ENCODE assay signal across 8 cellular contexts in the genomic region with DNA sequence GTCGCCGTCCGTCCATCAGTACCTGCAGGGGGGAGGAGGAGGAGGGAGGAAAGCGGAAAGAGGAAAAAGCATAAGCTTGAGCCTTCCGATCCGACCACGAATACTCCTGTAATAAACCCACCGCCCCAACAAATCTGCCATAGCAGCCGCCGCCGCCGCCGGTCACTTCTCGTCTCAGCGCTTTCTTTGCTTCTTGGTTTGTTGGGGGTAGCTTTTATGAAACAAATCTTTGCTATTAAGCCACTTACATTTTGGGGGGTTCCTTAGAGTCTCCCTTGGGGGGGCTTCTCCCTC. TPM values are rescaled to one million over a fixed set of nuclear protein-coding genes. Genes with fewer than 3 reads are reported as not detected.
DNase-seq lines count a peak whose midpoint lies in the region; ATAC-seq and TF ChIP-seq lines count a peak whose summit lies in the region.

No MANE protein-coding gene starts in this region.

- H3K23me2 ChIP-seq in H9 (ENCODE audit: insufficient read length, low read depth, low read length, poor library complexity, severe bottlenecking) = peaks cover 23% of the 10 kb centered on the region

- H4K5ac ChIP-seq in H9 (ENCODE audit: insufficient read length, low read depth, low read length) = no peak overlapping the region

- H3K4me3 ChIP-seq in AG04450 (ENCODE audit: low read depth, low read length) (peak overlapping the region; percentile 65), mesenchymal stem cell (ENCODE audit: insufficient read depth in 1 of 2, low read depth in 1 of 2, low read length in 2 of 2) (peak overlapping the region; percentile 69 to 84)

- H3K79me2 ChIP-seq in H9 (ENCODE audit: insufficient read depth, low read length) = no peaks in the 10 kb centered on the region

- H3K27ac ChIP-seq in AG04450 (ENCODE audit: low read depth, low read length) (no peak overlapping the region), H9 (ENCODE audit: insufficient read length, low read depth, low read length) (no peak overlapping the region), mesenchymal stem cell (ENCODE audit: low read length, poor library complexity, severe bottlenecking) (peak overlapping the region; percentile 35)

- H3K14ac ChIP-seq in H9 (ENCODE audit: insufficient read depth, low read length) (no peak overlapping the region), mesenchymal stem cell (ENCODE audit: low read length in 2 of 2) (peak overlapping the region in 1 of 2 experiments; percentile 41)

- DNase-seq in AG04450 (ENCODE audit: low read depth, low spot score) = no peak
- no peak for DNase-seq in H9
- DNase-seq in activated naive CD8-positive, alpha-beta T cell treated with anti-CD3 and anti-CD28 coated beads, Interleukin-2, amount 10 ng/mL, durations not matched to agents 7 days and 5 days = no peak
- DNase-seq in mesenchymal stem cell = no peak
- DNase-seq in stimulated activated CD4-positive, alpha-beta T cell treated with anti-CD3 and anti-CD28 coated beads, Interleukin-4, amount 100 ng/mL, for 1 hour = no peak
- DNase-seq in SIG-M5 treated with dmso at 0.1 percent for 504 hours (lab: John Stamatoyannopoulos, UW; ENCODE audit: unreplicated experiment) = no peak

- H3K23ac ChIP-seq in H9 (ENCODE audit: insufficient read length, low read depth, low read length) = no peak overlapping the region
- no peak overlapping the region for H3K23ac ChIP-seq in mesenchymal stem cell (ENCODE audit: low read length in 2 of 2)

- peaks cover 28 to 31% of the 10 kb centered on the region in 2 experiments for H3K4me1 Mint-ChIP-seq in H9
- H3K4me1 Mint-ChIP-seq in activated naive CD8-positive, alpha-beta T cell treated with anti-CD3 and anti-CD28 coated beads, Interleukin-2, amount 10 ng/mL, durations not matched to agents 7 days and 5 days = peaks cover 14% of the 10 kb centered on the region

- TF ChIP-seq CTCF in AG04450 (IDR thresholded peaks at IDR 0.05; ENCODE audit: low read depth, low read length) (no peak), H9 (conservative IDR thresholded peaks at IDR 0.05) (no peak)

- H2AK5ac ChIP-seq in H9 (ENCODE audit: insufficient read length, low read length) = no peak overlapping the region
- no peak overlapping the region for H2AK5ac ChIP-seq in mesenchymal stem cell (ENCODE audit: low read length, severe bottlenecking)

- H2BK12ac ChIP-seq in H9 (ENCODE audit: insufficient read length, low read depth, low read length) (no peak overlapping the region), mesenchymal stem cell (ENCODE audit: low read length in 2 of 2) (no peak overlapping the region)

- H2AFZ ChIP-seq in H9 (ENCODE audit: low read length) (no peak overlapping the region), mesenchymal stem cell (ENCODE audit: low read depth, low read length) (peak overlapping the region; percentile 88)

- peaks cover 79% of the 10 kb centered on the region for H3K27me3 Mint-ChIP-seq in H9 (ENCODE audit: low read depth)
- peaks cover 50% of the 10 kb centered on the region for H3K27me3 Mint-ChIP-seq in activated naive CD8-positive, alpha-beta T cell treated with anti-CD3 and anti-CD28 coated beads, Interleukin-2, amount 10 ng/mL, durations not matched to agents 7 days and 5 days

- H3K4ac ChIP-seq in H9 (ENCODE audit: low read depth, low read length) (no peak overlapping the region), mesenchymal stem cell (ENCODE audit: low read depth in 1 of 2, low read length in 2 of 2) (peak overlapping the region in 1 of 2 experiments; percentile 58)

- H3K18ac ChIP-seq in H9 (ENCODE audit: insufficient read length, low read depth, low read length) = no peak overlapping the region
- H3K18ac ChIP-seq in mesenchymal stem cell (ENCODE audit: low read depth in 1 of 2, low read length in 2 of 2) = no peak overlapping the region

- H4K20me1 ChIP-seq in H9 (ENCODE audit: control insufficient read depth, insufficient read depth, insufficient read length) = no peaks in the 10 kb centered on the region

- H3K4me1 ChIP-seq in H9 (ENCODE audit: insufficient read depth, low read length) = peaks cover 5% of the 10 kb centered on the region; the same call in 1 of the 2 replicates
- H3K4me1 ChIP-seq in mesenchymal stem cell (ENCODE audit: control insufficient read depth, insufficient read depth, low read depth, low read length) = peaks cover 3% of the 10 kb centered on the region

- no peak overlapping the region for H2BK20ac ChIP-seq in H9 (ENCODE audit: low read depth, low read length, poor library complexity, severe bottlenecking)

- peak overlapping the region; percentile 89 to 96 for H3K4me3 Mint-ChIP-seq in H9
- H3K4me3 Mint-ChIP-seq in activated naive CD8-positive, alpha-beta T cell treated with anti-CD3 and anti-CD28 coated beads, Interleukin-2, amount 10 ng/mL, durations not matched to agents 7 days and 5 days = peak overlapping the region; percentile 80

- CTCF ChIA-PET in AG04450 (lab: Charles Lee) = interaction anchor here (0.6 to 0.9 kb wide), 3 partner anchors 17 to 1699 kb away, joined by 4 to 7 read pairs (median 4); no protein-coding TSS in a partner anchor

- H2BK15ac ChIP-seq in H9 (ENCODE audit: low read depth, low read length) = no peak overlapping the region
- no peak overlapping the region for H2BK15ac ChIP-seq in mesenchymal stem cell (ENCODE audit: low read depth, poor library complexity, severe bottlenecking)

- H2BK120ac ChIP-seq in H9 (ENCODE audit: low read depth, low read length, poor library complexity, severe bottlenecking) (no peak overlapping the region), mesenchymal stem cell (ENCODE audit: low read depth, low read length) (peak overlapping the region; percentile 57)

- H2BK5ac ChIP-seq in H9 (ENCODE audit: insufficient read length, low read length) (no peak overlapping the region), mesenchymal stem cell (ENCODE audit: low read depth, low read length, poor library complexity, severe bottlenecking) (no peak overlapping the region)

- no peaks in the 10 kb centered on the region; a peak in 3 of 5 replicates for H3K9me3 Mint-ChIP-seq in H9
- H3K9me3 Mint-ChIP-seq in activated naive CD8-positive, alpha-beta T cell treated with anti-CD3 and anti-CD28 coated beads, Interleukin-2, amount 10 ng/mL, durations not matched to agents 7 days and 5 days = no peaks in the 10 kb centered on the region

- no peaks in the 10 kb centered on the region for H3K79me1 ChIP-seq in H9 (ENCODE audit: insufficient read depth, low read depth, low read length, poor library complexity, severe bottlenecking)
- H3K79me1 ChIP-seq in mesenchymal stem cell (replicated peaks; ENCODE audit: low read length, poor library complexity, severe bottlenecking) = no peaks in the 10 kb centered on the region

- H3K9ac ChIP-seq in H9 (ENCODE audit: extremely low read depth, insufficient read length, low read length) (peak overlapping the region; percentile 78), mesenchymal stem cell (ENCODE audit: low read length) (peak overlapping the region; percentile 64)

- POLR2A ChIA-PET in AG04450 (lab: Yijun Ruan, JAX) = no interaction called here
- POLR2A ChIA-PET in activated naive CD8-positive, alpha-beta T cell treated with anti-CD3 and anti-CD28 coated beads, Interleukin-2, amount 10 ng/mL, durations not matched to agents 7 days and 5 days (lab: Charles Lee) = interaction anchor here (0.6 kb wide), 1 partner anchor 372 kb away, joined by 3 read pairs; no protein-coding TSS in a partner anchor

- H4K8ac ChIP-seq in H9 (replicated peaks; ENCODE audit: insufficient read length, low read depth, low read length) = no peak overlapping the region
- no peak overlapping the region for H4K8ac ChIP-seq in mesenchymal stem cell (ENCODE audit: low read length)

- no peak overlapping the region for H3K56ac ChIP-seq in H9 (ENCODE audit: insufficient read length, low read depth, low read length)

- H3T11ph ChIP-seq in H9 (ENCODE audit: low read length) = no peak overlapping the region

- H3K9me3 ChIP-seq in AG04450 (ENCODE audit: control insufficient read depth, insufficient read depth, low read length) (no peaks in the 10 kb centered on the region), H9 (ENCODE audit: control insufficient read depth, low read depth, low read length) (no peaks in the 10 kb centered on the region), mesenchymal stem cell (ENCODE audit: control insufficient read depth, low read length) (no peaks in the 10 kb centered on the region)

- no peaks in the 10 kb centered on the region for H3K36me3 Mint-ChIP-seq in H9 (ENCODE audit: insufficient read depth in 1 of 3, low read depth in 3 of 3)
- H3K36me3 Mint-ChIP-seq in activated naive CD8-positive, alpha-beta T cell treated with anti-CD3 and anti-CD28 coated beads, Interleukin-2, amount 10 ng/mL, durations not matched to agents 7 days and 5 days = no peaks in the 10 kb centered on the region

- peak overlapping the region; percentile 93 for H3K4me2 ChIP-seq in H9 (ENCODE audit: insufficient read depth, insufficient read length, low read length)
- peak overlapping the region; percentile 98 for H3K4me2 ChIP-seq in mesenchymal stem cell (ENCODE audit: low read length, poor library complexity, severe bottlenecking)

- no peak for ATAC-seq in activated naive CD8-positive, alpha-beta T cell treated with anti-CD3 and anti-CD28 coated beads, Interleukin-2, amount 10 ng/mL, durations not matched to agents 7 days and 5 days (ENCODE audit: low read depth)
- ATAC-seq in GM21367 (IDR thresholded peaks at IDR 0.05; ENCODE audit: unreplicated experiment) (no peak), GM18861 (IDR thresholded peaks at IDR 0.05; ENCODE audit: unreplicated experiment) (no peak)

- H3K27me3 ChIP-seq in AG04450 (ENCODE audit: control insufficient read depth, insufficient read depth, low read length) (peaks cover 22% of the 10 kb centered on the region), H9 (ENCODE audit: insufficient read depth, low read length) (peaks cover 3% of the 10 kb centered on the region; the same call in 1 of the 2 replicates), mesenchymal stem cell (ENCODE audit: control insufficient read depth in 1 of 2, insufficient read depth in 1 of 2, low read length in 2 of 2) (peaks cover 9 to 58% of the 10 kb centered on the region in 2 experiments)

- no CpG with 5 or more reads among the region's 15 CpGs for WGBS in H9 (ENCODE audit: extremely low coverage, insufficient read length, low lambda C conversion rate)
- 0% methylated on average over 2 of the region's 15 CpGs for WGBS in mesenchymal stem cell

- no peaks in the 10 kb centered on the region for H3K36me3 ChIP-seq in mesenchymal stem cell (ENCODE audit: control insufficient read depth in 1 of 2, insufficient read depth in 2 of 2, low read depth in 1 of 2, low read length in 2 of 2)

- peak overlapping the region in 2 of 3 experiments; percentile 45 to 60; a peak in 2 of 7 replicates for H3K27ac Mint-ChIP-seq in H9
- no peak overlapping the region for H3K27ac Mint-ChIP-seq in activated naive CD8-positive, alpha-beta T cell treated with anti-CD3 and anti-CD28 coated beads, Interleukin-2, amount 10 ng/mL, durations not matched to agents 7 days and 5 days

- H4K91ac ChIP-seq in H9 (ENCODE audit: insufficient read length, low read depth, low read length) = no peak overlapping the region
- H4K91ac ChIP-seq in mesenchymal stem cell (ENCODE audit: low read length) = no peak overlapping the region

RNA-seq across cellular contexts. Expression of gene ADGRB3, which starts 0.3 kb away (rescaled TPM):
- polyA plus RNA-seq in AG04450 (2011; rRNA removed) = not detected in 2 replicates
- 0.04 TPM in 1 of 2 replicates, not detected in the other for polyA minus RNA-seq in AG04450 (2011; rRNA and poly(A)+ RNA removed)
- 0.22 and 0.37 TPM in 2 replicates for total RNA-seq in H9 (2021)
- not detected for total RNA-seq in activated naive CD8-positive, alpha-beta T cell treated with anti-CD3 and anti-CD28 coated beads, Interleukin-2, amount 10 ng/mL, durations not matched to agents 7 days and 5 days
- 0.40 TPM for polyA plus RNA-seq in mesenchymal stem cell (2013, experiment 1 of 2)
- 0.47 TPM for polyA plus RNA-seq in mesenchymal stem cell (2013, experiment 2 of 2)
